In the genomic region with DNA sequence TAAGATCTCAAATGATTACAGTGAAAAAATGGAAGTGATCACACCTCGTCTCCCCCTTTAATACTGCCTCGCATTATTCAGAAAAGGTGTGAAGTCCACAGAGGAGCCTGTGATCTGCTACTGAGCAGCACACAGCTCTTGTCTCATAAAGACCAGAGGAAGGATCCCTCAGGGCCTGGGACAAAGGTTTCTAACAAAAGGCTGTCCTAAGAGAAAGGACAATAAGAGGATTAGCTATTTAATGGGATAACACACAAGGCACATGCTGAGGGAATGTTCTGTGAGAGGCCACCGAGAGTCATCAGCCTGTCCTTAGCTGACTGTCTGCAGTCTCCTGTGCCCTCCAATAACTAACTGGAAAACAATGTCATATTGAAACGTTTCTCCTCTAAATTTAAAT, we compare ENCODE assay signal across 21 cellular contexts. TPM values are rescaled to one million over a fixed set of nuclear protein-coding genes. Genes with fewer than 3 reads are reported as not detected.
DNase-seq lines count a peak whose midpoint lies in the region; ATAC-seq and TF ChIP-seq lines count a peak whose summit lies in the region.
"Had no signal": no experiment of that assay in that cellular context is flagged by ENCODE, and none has a peak within 500 bp of the region (broad histone marks: within the 10 kb centered on the region; RNA-seq: fewer than 3 reads in every experiment).

No MANE protein-coding gene starts in this region.

- POLR2A ChIA-PET in CD4-positive, alpha-beta memory T cell (lab: Charles Lee; ENCODE audit: partially characterized antibody): interaction anchor here (1.2 kb wide), 1 partner anchor 27 kb away, joined by 3 read pairs; the partner anchor contains the start of gene EBPL

- H3K4me1 Mint-ChIP-seq in neural progenitor cell: peaks cover 10% of the 10 kb centered on the region
- peaks cover 0 to 1% (median 0%) of the 10 kb centered on the region in 4 donors for H3K4me1 Mint-ChIP-seq in CD4-positive, alpha-beta memory T cell
- H3K4me1 Mint-ChIP-seq: CD14-positive monocyte had no signal

- no peaks in the 10 kb centered on the region for H3K79me2 ChIP-seq in neural progenitor cell (ENCODE audit: low read depth)

- H3K4me3 Mint-ChIP-seq in neural progenitor cell: peak overlapping the region; percentile 12
- no peak overlapping the region for H3K4me3 Mint-ChIP-seq in CD4-positive, alpha-beta memory T cell
- H3K4me3 Mint-ChIP-seq: CD14-positive monocyte; CD8-positive, alpha-beta memory T cell; H9 had no signal

- DNase-seq in ELF-1 (ENCODE audit: low read depth, low spot score) (peak; percentile 55), NT2/D1 (ENCODE audit: low read depth, low spot score) (peak; percentile 36), neural progenitor cell (ENCODE audit: low spot score) (peak; percentile 87), right lobe of liver (no peak), ovary (no peak)
- no peak for DNase-seq in stimulated activated CD4-positive, alpha-beta T cell treated with anti-CD3 and anti-CD28 coated beads, Interleukin-1b, Interleukin-23, amount 100 ng/mL, for 48 hours
- no peak for DNase-seq in CD4-positive, alpha-beta memory T cell
- DNase-seq: Caco-2; CD8-positive, alpha-beta memory T cell; DMS 273 treated with DMSO at 0.1 percent for 48 hours; GM23248; H9 had no signal

- H3K4me3 ChIP-seq in HUES48 (ENCODE audit: low read depth, low read length) (no peak overlapping the region), NT2/D1 (ENCODE audit: insufficient read length, low read depth) (no peak overlapping the region), neural progenitor cell (no peak overlapping the region), right lobe of liver (no peak overlapping the region), ovary (no peak overlapping the region)
- H3K4me3 ChIP-seq in CD4-positive, alpha-beta memory T cell (ENCODE audit: low read length in 2 of 2): no peak overlapping the region
- H3K4me3 ChIP-seq: A549, GM12878, GM23248, K562 had no signal

- H3K9me3 Mint-ChIP-seq in neural progenitor cell: no peaks in the 10 kb centered on the region
- no peaks in the 10 kb centered on the region for H3K9me3 Mint-ChIP-seq in CD4-positive, alpha-beta memory T cell
- H3K9me3 Mint-ChIP-seq: CD8-positive, alpha-beta memory T cell; H9 had no signal

- no peaks in the 10 kb centered on the region for H3K27me3 ChIP-seq in HUES48 (ENCODE audit: control insufficient read depth, insufficient read depth, low read length)
- H3K27me3 ChIP-seq in NT2/D1 (ENCODE audit: insufficient read depth, insufficient read length): no peaks in the 10 kb centered on the region
- peaks cover 82% of the 10 kb centered on the region for H3K27me3 ChIP-seq in neural progenitor cell
- no peaks in the 10 kb centered on the region for H3K27me3 ChIP-seq in right lobe of liver
- H3K27me3 ChIP-seq in ovary: no peaks in the 10 kb centered on the region
- H3K27me3 ChIP-seq in CD4-positive, alpha-beta memory T cell (ENCODE audit: insufficient read depth, low read length): no peaks in the 10 kb centered on the region

- H2AFZ ChIP-seq in neural progenitor cell (replicated peaks): no peak overlapping the region
- H2AFZ ChIP-seq: GM23248 had no signal

- no peak for TF ChIP-seq CTCF in neural progenitor cell (IDR thresholded peaks at IDR 0.05)
- no peak for TF ChIP-seq CTCF in right lobe of liver (IDR thresholded peaks at IDR 0.05)
- TF ChIP-seq CTCF in ovary (IDR thresholded peaks at IDR 0.05): no peak

- no peak overlapping the region for H3K27ac Mint-ChIP-seq in neural progenitor cell
- no peak overlapping the region for H3K27ac Mint-ChIP-seq in CD4-positive, alpha-beta memory T cell

- 75% methylated on average over 4 of the region's 4 CpGs for WGBS in right lobe of liver (ENCODE audit: insufficient coverage, low coverage, low lambda C conversion rate, missing lambda C conversion rate)
- 83 to 88% (median 86%) methylated on average over 4 of the region's 4 CpGs for WGBS in ovary, 3 donors

- H3K36me3 Mint-ChIP-seq in neural progenitor cell: peaks cover 49% of the 10 kb centered on the region
- peaks cover 28 to 43% of the 10 kb centered on the region in 2 donors for H3K36me3 Mint-ChIP-seq in CD4-positive, alpha-beta memory T cell

- H3K4me1 ChIP-seq in HUES48 (ENCODE audit: control insufficient read depth, insufficient read depth, low read length) (no peaks in the 10 kb centered on the region), NT2/D1 (ENCODE audit: insufficient read depth, insufficient read length) (no peaks in the 10 kb centered on the region), neural progenitor cell (peaks cover 5% of the 10 kb centered on the region), right lobe of liver (peaks cover 0 to 4% (median 0%) of the 10 kb centered on the region in 4 donors), ovary (ENCODE audit: insufficient read depth) (no peaks in the 10 kb centered on the region)
- H3K4me1 ChIP-seq in CD4-positive, alpha-beta memory T cell (ENCODE audit: insufficient read depth, low read length): no peaks in the 10 kb centered on the region

- CTCF ChIA-PET in CD4-positive, alpha-beta memory T cell (lab: Charles Lee; ENCODE audit: partially characterized antibody): interaction anchor here (0.7 kb wide), 1 partner anchor 1538 kb away, joined by 3 read pairs; no protein-coding TSS in a partner anchor

- H3K4me2 ChIP-seq in neural progenitor cell: no peak overlapping the region
- H3K4me2 ChIP-seq: A549 had no signal

- intact Hi-C loops in right lobe of liver (cut with DNase I): no loop called here
- intact Hi-C loops in ovary (cut with DNase I): loop anchor here in 1 of 4 donors (10.0 kb wide), 1 partner anchor 180 kb away; no protein-coding TSS in a partner anchor
- intact Hi-C loops in CD4-positive, alpha-beta memory T cell (cut with micrococcal nuclease): no loop called here

- H3F3A ChIP-seq in neural progenitor cell (ENCODE audit: low read depth): peaks cover 12% of the 10 kb centered on the region

- peaks cover 63% of the 10 kb centered on the region for H3K36me3 ChIP-seq in HUES48 (ENCODE audit: control insufficient read depth, insufficient read depth, low read length)
- peaks cover 27% of the 10 kb centered on the region for H3K36me3 ChIP-seq in NT2/D1 (ENCODE audit: insufficient read depth, insufficient read length, low read length)
- H3K36me3 ChIP-seq in neural progenitor cell: no peaks in the 10 kb centered on the region
- H3K36me3 ChIP-seq in right lobe of liver: peaks cover 0 to 28% (median 5%) of the 10 kb centered on the region in 4 donors
- H3K36me3 ChIP-seq in ovary: no peaks in the 10 kb centered on the region
- peaks cover 8% of the 10 kb centered on the region for H3K36me3 ChIP-seq in CD4-positive, alpha-beta memory T cell (ENCODE audit: insufficient read depth, low read length)

- ATAC-seq in right lobe of liver: no peak
- ATAC-seq: A549, GM12878, K562 had no signal

- no peak for TF ChIP-seq POLR2A in right lobe of liver (IDR thresholded peaks at IDR 0.05)
- no peak for TF ChIP-seq POLR2A in ovary (IDR thresholded peaks at IDR 0.05)

- peaks cover 7% of the 10 kb centered on the region for H3K27me3 Mint-ChIP-seq in neural progenitor cell (ENCODE audit: insufficient read depth, low read depth)
- H3K27me3 Mint-ChIP-seq in CD4-positive, alpha-beta memory T cell: no peaks in the 10 kb centered on the region
- H3K27me3 Mint-ChIP-seq: CD8-positive, alpha-beta memory T cell had no signal

- H4K20me1 ChIP-seq in neural progenitor cell (ENCODE audit: low read depth): peaks cover 84% of the 10 kb centered on the region

- H3K27ac ChIP-seq in HUES48 (ENCODE audit: low read depth, low read length): peak overlapping the region; percentile 11
- no peak overlapping the region for H3K27ac ChIP-seq in neural progenitor cell
- no peak overlapping the region for H3K27ac ChIP-seq in right lobe of liver
- no peak overlapping the region for H3K27ac ChIP-seq in ovary
- H3K27ac ChIP-seq in CD4-positive, alpha-beta memory T cell (ENCODE audit: low read depth, low read length): no peak overlapping the region
- H3K27ac ChIP-seq: A549, GM23248, HL-60 had no signal

- no peak for TF ChIP-seq EP300 in ovary (IDR thresholded peaks at IDR 0.05)

- H3K9me3 ChIP-seq in HUES48 (ENCODE audit: control insufficient read depth, insufficient read depth, low read length) (no peaks in the 10 kb centered on the region), NT2/D1 (ENCODE audit: insufficient read depth, low read length) (no peaks in the 10 kb centered on the region), neural progenitor cell (ENCODE audit: low read depth) (no peaks in the 10 kb centered on the region), right lobe of liver (no peaks in the 10 kb centered on the region), ovary (no peaks in the 10 kb centered on the region)
- H3K9me3 ChIP-seq in CD4-positive, alpha-beta memory T cell (ENCODE audit: control insufficient read depth in 1 of 2, low read length in 2 of 2): no peaks in the 10 kb centered on the region
- H3K9me3 ChIP-seq: A549, Caco-2 had no signal

- H3K9ac ChIP-seq in HUES48 (ENCODE audit: low read depth, low read length) (no peak overlapping the region), NT2/D1 (ENCODE audit: insufficient read length, low read depth) (no peak overlapping the region), neural progenitor cell (no peak overlapping the region)
- H3K9ac ChIP-seq: GM23248 had no signal

RNA-seq across cellular contexts. Expression of gene EBPL, which starts 26.7 kb away (rescaled TPM):
- total RNA-seq in neural progenitor cell (ENCODE audit: low replicate concordance) (82.9 and 86.4 TPM in 2 replicates), right lobe of liver (10 to 100 TPM; 45.1 to 95.2 (median 55.4) TPM), ovary (100 to 1,000 TPM in 1 of 7 donors, 10 to 100 TPM in 6; 48.7 to 112 (median 60.2) TPM)
- 10 to 100 TPM; 70.0 to 98.6 TPM for polyA plus RNA-seq in ovary
- total RNA-seq in CD4-positive, alpha-beta memory T cell: 10 to 100 TPM; 15.1 to 15.3 TPM
- polyA plus RNA-seq in CD4-positive, alpha-beta memory T cell: 10 to 100 TPM; 53.6 to 61.6 TPM

RNA-seq across cellular contexts. Expression of gene ARL11, which starts 36.3 kb away (rescaled TPM):
- total RNA-seq in neural progenitor cell (ENCODE audit: low replicate concordance) (0.06 and 0.12 TPM in 2 replicates), right lobe of liver (under 1 TPM; 0.18 to 0.53 (median 0.39) TPM), ovary (under 1 TPM; 0.15 to 0.80 (median 0.24) TPM)
- polyA plus RNA-seq in ovary: under 1 TPM; 0.28 to 0.93 TPM
- under 1 TPM; 0.50 to 0.55 TPM for total RNA-seq in CD4-positive, alpha-beta memory T cell
- under 1 TPM; 0.15 to 0.32 TPM for polyA plus RNA-seq in CD4-positive, alpha-beta memory T cell
- total RNA-seq: Caco-2, Daoy, G401, GM23248 had no signal
- polyA plus RNA-seq: A549, BJ, GM23248 had no signal

Comparison
In these comparisons a context has a peak if more than half of its experiments do, and no peak if none do; other contexts are left out.
1. DNase-seq: peak in ELF-1 (single experiment), NT2/D1 (single experiment) and neural progenitor cell (single experiment); none in right lobe of liver (0 of 3), ovary (0 of 5), stimulated activated CD4-positive, alpha-beta T cell treated with anti-CD3 and anti-CD28 coated beads, Interleukin-1b, Interleukin-23, amount 100 ng/mL, for 48 hours (single experiment) and CD4-positive, alpha-beta memory T cell (0 of 5).